In genomic region chr21:38986460-38987395, GRCh38 we compare ENCODE assay signal across 14 cellular contexts.
DNase-seq lines count a peak whose midpoint lies in the region; ATAC-seq and TF ChIP-seq lines count a peak whose summit lies in the region.
"Had no signal": no experiment of that assay in that cellular context is flagged by ENCODE, and none has a peak within 500 bp of the region (broad histone marks: within the 10 kb centered on the region; RNA-seq: fewer than 3 reads in every experiment).

No MANE protein-coding gene starts in this region.

- TF ChIP-seq CTCF in DND-41 (IDR thresholded peaks at IDR 0.05; ENCODE audit: borderline replicate concordance, extremely low read depth, low read length, poor library complexity, severe bottlenecking), result no peak

- peak overlapping the region in 1 of 2 experiments; percentile 18; a peak in 2 of 4 replicates for H3K4me3 ChIP-seq in DND-41 (ENCODE audit: low read depth in 1 of 2, low read length in 2 of 2)
- no peak overlapping the region for H3K4me3 ChIP-seq in Karpas-422 (ENCODE audit: low read length)
- peak overlapping the region in 2 of 3 donors; percentile 14 to 29 for H3K4me3 ChIP-seq in skeletal muscle tissue (ENCODE audit: low read length in 3 of 3)

- H3K27me3 ChIP-seq in DND-41 (ENCODE audit: insufficient read depth, low read length, poor library complexity) (no peaks in the 10 kb centered on the region), Karpas-422 (ENCODE audit: low read length) (no peaks in the 10 kb centered on the region), skeletal muscle tissue (ENCODE audit: control insufficient read depth in 3 of 3, insufficient read depth in 3 of 3, low read length in 3 of 3) (no peaks in the 10 kb centered on the region)

- H3K9ac ChIP-seq in DND-41 (ENCODE audit: low read depth, low read length), result peak overlapping the region; percentile 76
- no peak overlapping the region for H3K9ac ChIP-seq in Karpas-422 (ENCODE audit: low read length)
- H3K9ac ChIP-seq in skeletal muscle tissue (ENCODE audit: low read depth in 1 of 3, low read length in 3 of 3), result peak overlapping the region in 1 of 3 donors; percentile 63

- H3K9me3 ChIP-seq in DND-41 (ENCODE audit: insufficient read depth, low read length, severe bottlenecking) (no peaks in the 10 kb centered on the region), Karpas-422 (ENCODE audit: low read length) (no peaks in the 10 kb centered on the region), skeletal muscle tissue (ENCODE audit: control insufficient read depth in 3 of 3, low read length in 3 of 3) (no peaks in the 10 kb centered on the region)

- no peak for ATAC-seq in DND-41 (ENCODE audit: insufficient read depth, low read depth)

- no peak for TF ChIP-seq POLR2A in erythroblast (IDR thresholded peaks at IDR 0.05; ENCODE audit: low read length)

- DNase-seq in DND-41, result peak; percentile 54
- DNase-seq in Karpas-422, result no peak
- peak; percentile 31 to 51 for DNase-seq in erythroblast (lab: John Stamatoyannopoulos, UW)
- no peak for DNase-seq in activated naive CD4-positive, alpha-beta T cell treated with Interleukin-2 at 50 U/mL for 16 hours
- DNase-seq in glomerular visceral epithelial cell (ENCODE audit: extremely low spot score), result no peak
- no peak for DNase-seq in DMS53 treated with DMSO at 0.1 percent for 48 hours (lab: John Stamatoyannopoulos, UW; ENCODE audit: unreplicated experiment)
- DNase-seq: activated CD4-positive, alpha-beta memory T cell treated with anti-CD3 and anti-CD28 coated beads for 36 hours; activated T-cell treated with anti-CD3 and anti-CD28 coated beads, Interleukin-2, amount 50 U/mL, for 72 hours; amniotic stem cell; HFFc6; NCI-H446; stimulated activated naive CD8-positive, alpha-beta T cell treated with anti-CD3 and anti-CD28 coated beads, Interleukin-15, amount 100 ng/mL, for 72 hours had no signal

- H3K27ac ChIP-seq in DND-41 (ENCODE audit: low read length) (peak overlapping the region; percentile 100), Karpas-422 (ENCODE audit: low read length) (no peak overlapping the region), skeletal muscle tissue (ENCODE audit: low read depth, low read length) (peak overlapping the region; percentile 43)
- H3K27ac ChIP-seq: VCaP had no signal

- H3K4me2 ChIP-seq in DND-41 (ENCODE audit: insufficient read depth, low read length) (peak overlapping the region; percentile 60), Karpas-422 (ENCODE audit: low read depth, low read length, poor library complexity, severe bottlenecking) (peak overlapping the region; percentile 46)

- H3K4me1 ChIP-seq in DND-41 (ENCODE audit: insufficient read depth, low read length) (peaks cover 99% of the 10 kb centered on the region), Karpas-422 (ENCODE audit: low read length) (peaks cover 45% of the 10 kb centered on the region), skeletal muscle tissue (ENCODE audit: control insufficient read depth in 3 of 3, insufficient read depth in 3 of 3, low read length in 3 of 3) (peaks cover 64 to 75% (median 68%) of the 10 kb centered on the region in 3 donors)

- H3K36me3 ChIP-seq in DND-41 (ENCODE audit: insufficient read depth, low read length) (no peaks in the 10 kb centered on the region), Karpas-422 (ENCODE audit: insufficient read depth, low read length) (no peaks in the 10 kb centered on the region), skeletal muscle tissue (ENCODE audit: control insufficient read depth in 3 of 3, insufficient read depth in 3 of 3, low read length in 3 of 3) (no peaks in the 10 kb centered on the region)

- H3K9me2 ChIP-seq in Karpas-422 (replicated peaks; ENCODE audit: insufficient read depth, low read length), result no peaks in the 10 kb centered on the region

- H3K79me2 ChIP-seq in DND-41 (ENCODE audit: insufficient read depth, low read length) (peaks cover 3% of the 10 kb centered on the region; the same call in 1 of the 2 replicates), Karpas-422 (ENCODE audit: low read length) (no peaks in the 10 kb centered on the region)

- H2AFZ ChIP-seq in DND-41 (ENCODE audit: low read depth, low read length), result no peak overlapping the region
- no peak overlapping the region for H2AFZ ChIP-seq in Karpas-422 (ENCODE audit: low read length)

- H4K20me1 ChIP-seq in DND-41 (ENCODE audit: insufficient read depth, low read length) (no peaks in the 10 kb centered on the region), Karpas-422 (ENCODE audit: insufficient read depth, low read depth, low read length) (no peaks in the 10 kb centered on the region)

Comparison
In these comparisons a context has a peak if more than half of its experiments do, and no peak if none do; other contexts are left out.
1. DNase-seq: peak in DND-41 (single experiment) and erythroblast (2 of 2); none in Karpas-422 (single experiment), activated naive CD4-positive, alpha-beta T cell treated with Interleukin-2 at 50 U/mL for 16 hours (single experiment), glomerular visceral epithelial cell (single experiment) and DMS53 treated with DMSO at 0.1 percent for 48 hours (single experiment).